In the genomic region with DNA sequence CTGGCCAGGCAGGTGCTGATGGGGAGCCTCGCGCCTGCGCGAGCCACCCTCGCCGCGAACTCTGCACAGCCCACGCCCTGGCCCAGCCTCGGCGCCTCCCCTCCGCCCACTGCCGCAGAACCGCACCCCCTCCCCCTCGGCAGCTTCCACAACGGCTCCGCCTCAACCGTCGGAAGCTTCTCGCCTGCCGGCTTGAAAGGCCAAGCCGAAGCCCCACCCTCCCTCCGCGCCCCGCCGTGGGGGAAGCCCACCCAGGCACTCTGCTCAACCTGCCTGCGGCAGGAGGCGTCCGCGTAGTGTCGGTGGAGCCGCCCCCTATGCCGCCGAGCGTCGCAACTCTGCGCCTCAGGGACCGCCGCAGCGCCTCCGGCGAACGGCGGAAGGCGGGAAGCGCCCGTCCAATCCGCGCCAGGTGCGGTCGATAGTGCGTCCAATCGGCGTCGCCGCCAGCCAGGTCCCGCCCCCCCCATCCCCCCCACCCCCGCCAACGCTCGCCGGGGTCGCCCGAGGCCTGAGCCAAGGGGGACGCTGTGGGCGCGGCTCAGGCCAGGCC, we compare ENCODE assay signal across 8 cellular contexts. TPM values are rescaled to one million over a fixed set of nuclear protein-coding genes. Genes with fewer than 3 reads are reported as not detected.
DNase-seq lines count a peak whose midpoint lies in the region; ATAC-seq and TF ChIP-seq lines count a peak whose summit lies in the region.

A gene with protein sequence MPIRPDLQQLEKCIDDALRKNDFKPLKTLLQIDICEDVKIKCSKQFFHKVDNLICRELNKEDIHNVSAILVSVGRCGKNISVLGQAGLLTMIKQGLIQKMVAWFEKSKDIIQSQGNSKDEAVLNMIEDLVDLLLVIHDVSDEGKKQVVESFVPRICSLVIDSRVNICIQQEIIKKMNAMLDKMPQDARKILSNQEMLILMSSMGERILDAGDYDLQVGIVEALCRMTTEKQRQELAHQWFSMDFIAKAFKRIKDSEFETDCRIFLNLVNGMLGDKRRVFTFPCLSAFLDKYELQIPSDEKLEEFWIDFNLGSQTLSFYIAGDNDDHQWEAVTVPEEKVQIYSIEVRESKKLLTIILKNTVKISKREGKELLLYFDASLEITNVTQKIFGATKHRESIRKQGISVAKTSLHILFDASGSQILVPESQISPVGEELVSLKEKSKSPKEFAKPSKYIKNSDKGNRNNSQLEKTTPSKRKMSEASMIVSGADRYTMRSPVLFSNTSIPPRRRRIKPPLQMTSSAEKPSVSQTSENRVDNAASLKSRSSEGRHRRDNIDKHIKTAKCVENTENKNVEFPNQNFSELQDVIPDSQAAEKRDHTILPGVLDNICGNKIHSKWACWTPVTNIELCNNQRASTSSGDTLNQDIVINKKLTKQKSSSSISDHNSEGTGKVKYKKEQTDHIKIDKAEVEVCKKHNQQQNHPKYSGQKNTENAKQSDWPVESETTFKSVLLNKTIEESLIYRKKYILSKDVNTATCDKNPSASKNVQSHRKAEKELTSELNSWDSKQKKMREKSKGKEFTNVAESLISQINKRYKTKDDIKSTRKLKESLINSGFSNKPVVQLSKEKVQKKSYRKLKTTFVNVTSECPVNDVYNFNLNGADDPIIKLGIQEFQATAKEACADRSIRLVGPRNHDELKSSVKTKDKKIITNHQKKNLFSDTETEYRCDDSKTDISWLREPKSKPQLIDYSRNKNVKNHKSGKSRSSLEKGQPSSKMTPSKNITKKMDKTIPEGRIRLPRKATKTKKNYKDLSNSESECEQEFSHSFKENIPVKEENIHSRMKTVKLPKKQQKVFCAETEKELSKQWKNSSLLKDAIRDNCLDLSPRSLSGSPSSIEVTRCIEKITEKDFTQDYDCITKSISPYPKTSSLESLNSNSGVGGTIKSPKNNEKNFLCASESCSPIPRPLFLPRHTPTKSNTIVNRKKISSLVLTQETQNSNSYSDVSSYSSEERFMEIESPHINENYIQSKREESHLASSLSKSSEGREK (N-terminal part only) (minus strand): TSS at position 342 of the 553 bp plus-strand sequence. CDS start 11,224 bp downstream, outside the sequence.

- TF ChIP-seq CTCF in GM12865 (IDR thresholded peaks at IDR 0.05; ENCODE audit: insufficient read depth, low read depth, low read length, missing control alignments) (no peak), fibroblast of the aortic adventitia (IDR thresholded peaks at IDR 0.05; ENCODE audit: insufficient read depth, low read length) (no peak), omental fat pad (IDR thresholded peaks at IDR 0.05) (no peak), transverse colon (IDR thresholded peaks at IDR 0.05) (no peak)

- H3K4me3 ChIP-seq in GM12865 (ENCODE audit: low read depth, low read length), result peak within 1 kb of the TSS; percentile 68
- peak within 1 kb of the TSS; percentile 68 for H3K4me3 ChIP-seq in fibroblast of the aortic adventitia (ENCODE audit: low read depth, low read length)
- peak within 1 kb of the TSS; percentile 50 to 77 (median 56) for H3K4me3 ChIP-seq in transverse colon

- DNase-seq in GM12865 (ENCODE audit: low read depth) (peak; percentile 80), Kasumi-1 (lab: John Stamatoyannopoulos, UW) (peak; percentile 43 to 45), activated T-helper 1 cell treated with Interleukin-2 at 50 U/mL for 16 hours (ENCODE audit: low read depth) (peak; percentile 55), fibroblast of the aortic adventitia (ENCODE audit: low read depth) (peak; percentile 12), omental fat pad (ENCODE audit: low spot score) (no peak), transverse colon (peak; percentile 28)

- 74% methylated on average over 36 of the region's 65 CpGs; no CpG with 5 or more reads in 1 of the 2 donors for WGBS in transverse colon (ENCODE audit: low coverage in 1 of 2), 2 donors

- H3K9me3 ChIP-seq in transverse colon, result no peaks in the 10 kb centered on the region

- H3K27ac ChIP-seq in transverse colon, result peak within 1 kb of the TSS; percentile 73 to 78 (median 76)

- H3K4me1 ChIP-seq in transverse colon, result peaks cover 8 to 34% (median 14%) of the 10 kb centered on the region in 4 donors

- ATAC-seq in omental fat pad (ENCODE audit: low FRiP score), result peak; percentile 55
- no peak for ATAC-seq in HG03097 (IDR thresholded peaks at IDR 0.05; ENCODE audit: low FRiP score, unreplicated experiment)
- ATAC-seq in GM21526 (IDR thresholded peaks at IDR 0.05; ENCODE audit: low FRiP score, unreplicated experiment), result no peak

- H3K27me3 ChIP-seq in transverse colon, result no peaks in the 10 kb centered on the region

- in situ Hi-C loops in transverse colon (cut with MboI; ENCODE audit: low pct_ligation_motif_present in 1 of 4, low pct_unique_long_range_greater_than_20kb in 1 of 4, low sequenced_read_pairs in 3 of 4), result no loop called here

- TF ChIP-seq POLR2A in transverse colon (IDR thresholded peaks at IDR 0.05), result no peak

- intact Hi-C loops in transverse colon (cut with DNase I; ENCODE audit: low total_unique reads), result no loop called here

- TF ChIP-seq EP300 in transverse colon (IDR thresholded peaks at IDR 0.05; ENCODE audit: low read depth), result no peak

- no peaks in the 10 kb centered on the region for H3K36me3 ChIP-seq in transverse colon

RNA-seq across cellular contexts. Expression of the gene that starts here (rescaled TPM):
- total RNA-seq in fibroblast of the aortic adventitia (ENCODE audit: low replicate concordance), result 0.63 and 0.74 TPM in 2 replicates
- total RNA-seq in omental fat pad, result 1 to 10 TPM; 1.8 to 8.8 (median 2.9) TPM
- total RNA-seq in transverse colon, result 1 to 10 TPM in 1 of 4 donors, under 1 TPM in 1, not detected in 2; 0.82 to 1.1 TPM

Comparison
In these comparisons a context has a peak if more than half of its experiments do, and no peak if none do; other contexts are left out.
1. Peak in DNase-seq and H3K4me3 ChIP-seq in fibroblast of the aortic adventitia; RNA of the gene not detected or under 1 TPM.